ENCODE assay signal across 7 cellular contexts in genomic region chr14:23307687-23308644, GRCh38. TPM values are rescaled to one million over a fixed set of nuclear protein-coding genes. Genes with fewer than 3 reads are reported as not detected.
A peak's percentile ranks its signal among the peaks of the same experiment; 100 is the strongest.
DNase-seq lines count a peak whose midpoint lies in the region; ATAC-seq and TF ChIP-seq lines count a peak whose summit lies in the region.
"Had no signal": no experiment of that assay in that cellular context is flagged by ENCODE, and none has a peak within 500 bp of the region (broad histone marks: within the 10 kb centered on the region; RNA-seq: fewer than 3 reads in every experiment).

No MANE protein-coding gene starts in this region.

- peak; percentile 54 for DNase-seq in right atrium auricular region (ENCODE audit: low spot score)
- DNase-seq in cardiac septum (ENCODE audit: low spot score): no peak
- DNase-seq in islet precursor cell: peak; percentile 57
- DNase-seq in uterus: no peak
- no peak for DNase-seq in activated naive CD8-positive, alpha-beta T cell treated with anti-CD3 and anti-CD28 coated beads for 36 hours
- DNase-seq: stimulated activated CD4-positive, alpha-beta T cell treated with anti-CD3 and anti-CD28 coated beads, Interleukin-1b, Interleukin-23, amount 100 ng/mL, for 48 hours had no signal

- no peaks in the 10 kb centered on the region for H3K27me3 ChIP-seq in right atrium auricular region
- H3K27me3 ChIP-seq in uterus: no peaks in the 10 kb centered on the region

- peaks cover 29% of the 10 kb centered on the region for H3K36me3 ChIP-seq in right atrium auricular region
- no peaks in the 10 kb centered on the region for H3K36me3 ChIP-seq in uterus

- H3K27ac ChIP-seq in right atrium auricular region (peak overlapping the region in 1 of 2 donors; percentile 86), uterus (peak overlapping the region; percentile 86 to 88)

- peaks cover 38% of the 10 kb centered on the region for H3K27me3 Mint-ChIP-seq in activated naive CD8-positive, alpha-beta T cell treated with anti-CD3 and anti-CD28 coated beads for 36 hours

- no peaks in the 10 kb centered on the region for H3K9me3 ChIP-seq in right atrium auricular region
- no peaks in the 10 kb centered on the region for H3K9me3 ChIP-seq in uterus

- intact Hi-C loops in cardiac septum (cut with DNase I): loop anchor here (2.0 to 10.0 kb wide), 3 partner anchors 13 to 213 kb away; partner anchors contain the start of genes ACIN1, C14orf119, NGDN and PABPN1
- intact Hi-C loops in uterus (cut with DNase I; ENCODE audit: low total_unique reads): no loop called here

- H3K27ac Mint-ChIP-seq in activated naive CD8-positive, alpha-beta T cell treated with anti-CD3 and anti-CD28 coated beads for 36 hours: no peak overlapping the region

- no peak for TF ChIP-seq CTCF in right atrium auricular region (IDR thresholded peaks at IDR 0.05)
- no peak for TF ChIP-seq CTCF in uterus (IDR thresholded peaks at IDR 0.05)

- ATAC-seq in HG03457 (IDR thresholded peaks at IDR 0.05; ENCODE audit: unreplicated experiment): no peak

- peaks cover 6% of the 10 kb centered on the region for H3K4me1 Mint-ChIP-seq in activated naive CD8-positive, alpha-beta T cell treated with anti-CD3 and anti-CD28 coated beads for 36 hours

- no peaks in the 10 kb centered on the region for H3K9me3 Mint-ChIP-seq in activated naive CD8-positive, alpha-beta T cell treated with anti-CD3 and anti-CD28 coated beads for 36 hours

- H3K4me3 ChIP-seq in right atrium auricular region: peak overlapping the region; percentile 55 to 74
- H3K4me3 ChIP-seq in uterus: peak overlapping the region; percentile 58 to 79

- no peaks in the 10 kb centered on the region for H3K36me3 Mint-ChIP-seq in activated naive CD8-positive, alpha-beta T cell treated with anti-CD3 and anti-CD28 coated beads for 36 hours

- no peak for TF ChIP-seq POLR2A in uterus (IDR thresholded peaks at IDR 0.05)

- no peak overlapping the region for H3K4me3 Mint-ChIP-seq in activated naive CD8-positive, alpha-beta T cell treated with anti-CD3 and anti-CD28 coated beads for 36 hours

- H3K4me1 ChIP-seq in right atrium auricular region (peaks cover 0 to 34% of the 10 kb centered on the region in 2 donors), uterus (peaks cover 0 to 20% of the 10 kb centered on the region in 2 donors)

RNA-seq across cellular contexts. Expression of gene BCL2L2, which starts 1.3 kb away (rescaled TPM):
- total RNA-seq in right atrium auricular region (10 to 100 TPM; 26.8 to 36.3 TPM), cardiac septum (48.2 TPM), uterus (10 to 100 TPM; 16.7 to 57.6 (median 21.4) TPM)
- 1 to 10 TPM; 1.4 to 1.8 TPM for total RNA-seq in activated naive CD8-positive, alpha-beta T cell treated with anti-CD3 and anti-CD28 coated beads for 36 hours

RNA-seq across cellular contexts. Expression of gene PPP1R3E, which starts 5.3 kb away (rescaled TPM):
- total RNA-seq in right atrium auricular region (1 to 10 TPM; 2.7 to 3.9 TPM), cardiac septum (6.2 TPM), uterus (10 to 100 TPM in 1 of 4 donors, 1 to 10 TPM in 2, under 1 TPM in 1; 0.88 to 23.5 (median 6.5) TPM)
- 10 to 100 TPM; 21.1 to 21.4 TPM for total RNA-seq in activated naive CD8-positive, alpha-beta T cell treated with anti-CD3 and anti-CD28 coated beads for 36 hours

RNA-seq across cellular contexts. Expression of gene PABPN1, which starts 13.3 kb away (rescaled TPM):
- total RNA-seq in right atrium auricular region (10 to 100 TPM; 26.0 to 36.1 TPM), cardiac septum (82.9 TPM), uterus (100 to 1,000 TPM in 1 of 4 donors, 10 to 100 TPM in 2, 1 to 10 TPM in 1; 8.5 to 174 (median 49.4) TPM)
- total RNA-seq in activated naive CD8-positive, alpha-beta T cell treated with anti-CD3 and anti-CD28 coated beads for 36 hours: 100 to 1,000 TPM; 280 to 289 TPM

RNA-seq across cellular contexts. Expression of gene HOMEZ, which starts 22.0 kb away (rescaled TPM):
- 10 to 100 TPM in 1 of 2 donors, 1 to 10 TPM in 1; 8.5 to 10.1 TPM for total RNA-seq in right atrium auricular region
- total RNA-seq in cardiac septum: 9.0 TPM
- total RNA-seq in uterus: 10 to 100 TPM in 2 of 4 donors, 1 to 10 TPM in 2; 5.1 to 26.2 (median 11.4) TPM
- total RNA-seq in activated naive CD8-positive, alpha-beta T cell treated with anti-CD3 and anti-CD28 coated beads for 36 hours: 10 to 100 TPM; 10.8 to 12.7 TPM

RNA-seq across cellular contexts. Expression of gene SLC22A17, which starts 44.7 kb away (rescaled TPM):
- total RNA-seq in right atrium auricular region (10 to 100 TPM; 29.4 to 47.0 TPM), cardiac septum (10.6 TPM), uterus (10 to 100 TPM; 30.6 to 49.4 (median 41.7) TPM)
- 1 to 10 TPM; 2.2 to 2.9 TPM for total RNA-seq in activated naive CD8-positive, alpha-beta T cell treated with anti-CD3 and anti-CD28 coated beads for 36 hours

Comparison
In these comparisons a context has a peak if more than half of its experiments do, and no peak if none do; other contexts are left out.
1. DNase-seq: peak in right atrium auricular region (single experiment) and islet precursor cell (single experiment); none in cardiac septum (single experiment), uterus (0 of 2) and activated naive CD8-positive, alpha-beta T cell treated with anti-CD3 and anti-CD28 coated beads for 36 hours (single experiment).
2. RNA of gene BCL2L2, which starts 1.3 kb away (total RNA-seq): 48.2 TPM in cardiac septum (single experiment), 26.8 to 36.3 TPM in right atrium auricular region and 16.7 to 57.6 TPM in uterus; 1.4 to 1.8 TPM in activated naive CD8-positive, alpha-beta T cell treated with anti-CD3 and anti-CD28 coated beads for 36 hours; every median in the first group is over 4 times any median in the second.